In genomic region chr18:27057459-27058302, GRCh38 we compare ENCODE assay signal across 12 cellular contexts.
DNase-seq lines count a peak whose midpoint lies in the region; ATAC-seq and TF ChIP-seq lines count a peak whose summit lies in the region.
"Had no signal": no experiment of that assay in that cellular context is flagged by ENCODE, and none has a peak within 500 bp of the region (broad histone marks: within the 10 kb centered on the region; RNA-seq: fewer than 3 reads in every experiment).

No MANE protein-coding gene starts in this region.

- no peaks in the 10 kb centered on the region for H3K79me2 ChIP-seq in neural progenitor cell (ENCODE audit: low read depth)
- H3K79me2 ChIP-seq in GM23248 (ENCODE audit: insufficient read depth) = no peaks in the 10 kb centered on the region

- H3K4me1 ChIP-seq in neural progenitor cell = no peaks in the 10 kb centered on the region
- H3K4me1 ChIP-seq in GM23248 (ENCODE audit: insufficient read depth) = no peaks in the 10 kb centered on the region
- H3K4me1 ChIP-seq: Peyer's patch had no signal

- H3K27me3 ChIP-seq in neural progenitor cell = no peaks in the 10 kb centered on the region
- no peaks in the 10 kb centered on the region for H3K27me3 ChIP-seq in GM23248 (replicated peaks; ENCODE audit: insufficient read depth)
- H3K27me3 ChIP-seq: cardiac muscle cell, Peyer's patch, stomach had no signal

- WGBS in GM23248 (ENCODE audit: low coverage in 1 of 2, low lambda C conversion rate in 2 of 2, missing lambda C conversion rate in 2 of 2), 2 experiments = 8% methylated on average over 12 of the region's 12 CpGs

- no peak overlapping the region for H3K4me3 Mint-ChIP-seq in neural progenitor cell
- no peak overlapping the region for H3K4me3 Mint-ChIP-seq in activated CD8-positive, alpha-beta memory T cell treated with anti-CD3 and anti-CD28 coated beads, Interleukin-2, amount 10 ng/mL, durations not matched to agents 7 days and 5 days

- H3K9me3 ChIP-seq in neural progenitor cell (ENCODE audit: low read depth) (no peaks in the 10 kb centered on the region), GM23248 (ENCODE audit: low read depth) (no peaks in the 10 kb centered on the region)
- H3K9me3 ChIP-seq: Peyer's patch, stomach had no signal

- H3K4me2 ChIP-seq in neural progenitor cell (no peak overlapping the region), GM23248 (ENCODE audit: unreplicated experiment) (no peak overlapping the region)

- H3F3A ChIP-seq in neural progenitor cell (ENCODE audit: low read depth) = no peaks in the 10 kb centered on the region
- H3F3A ChIP-seq in GM23248 (ENCODE audit: insufficient read depth) = no peaks in the 10 kb centered on the region

- CTCF ChIA-PET in activated CD8-positive, alpha-beta memory T cell treated with anti-CD3 and anti-CD28 coated beads, Interleukin-2, amount 10 ng/mL, durations not matched to agents 7 days and 5 days (lab: Charles Lee) = no interaction called here

- H3K4me1 Mint-ChIP-seq in neural progenitor cell = peaks cover 25% of the 10 kb centered on the region
- no peaks in the 10 kb centered on the region for H3K4me1 Mint-ChIP-seq in activated CD8-positive, alpha-beta memory T cell treated with anti-CD3 and anti-CD28 coated beads, Interleukin-2, amount 10 ng/mL, durations not matched to agents 7 days and 5 days

- H3K27ac ChIP-seq in 22Rv1 (peak overlapping the region; percentile 14), neural progenitor cell (no peak overlapping the region), GM23248 (no peak overlapping the region)
- H3K27ac ChIP-seq: cardiac muscle cell had no signal

- peak overlapping the region; percentile 76 for H3K27ac Mint-ChIP-seq in neural progenitor cell
- H3K27ac Mint-ChIP-seq in activated CD8-positive, alpha-beta memory T cell treated with anti-CD3 and anti-CD28 coated beads, Interleukin-2, amount 10 ng/mL, durations not matched to agents 7 days and 5 days = no peak overlapping the region

- no peaks in the 10 kb centered on the region for H4K20me1 ChIP-seq in neural progenitor cell (ENCODE audit: low read depth)
- no peaks in the 10 kb centered on the region for H4K20me1 ChIP-seq in GM23248 (ENCODE audit: insufficient read depth)

- H3K4me3 ChIP-seq in neural progenitor cell = no peak overlapping the region
- H3K4me3 ChIP-seq in GM23248 = no peak overlapping the region
- H3K4me3 ChIP-seq: cardiac muscle cell, Peyer's patch, stomach had no signal

- no peaks in the 10 kb centered on the region for H3K36me3 ChIP-seq in neural progenitor cell
- H3K36me3 ChIP-seq in GM23248 (ENCODE audit: low read depth) = no peaks in the 10 kb centered on the region
- H3K36me3 ChIP-seq: cardiac muscle cell, Peyer's patch, stomach had no signal

- in situ Hi-C loops in GM23248 (cut with MboI) = no loop called here

- H2AFZ ChIP-seq in neural progenitor cell (replicated peaks) (peak overlapping the region; percentile 65), GM23248 (no peak overlapping the region)

- no peaks in the 10 kb centered on the region for H3K9me2 ChIP-seq in GM23248 (ENCODE audit: insufficient read depth)

- no peak for TF ChIP-seq CTCF in 22Rv1 (IDR thresholded peaks at IDR 0.05)
- no peak for TF ChIP-seq CTCF in neural progenitor cell (IDR thresholded peaks at IDR 0.05)

- ATAC-seq in activated CD8-positive, alpha-beta memory T cell treated with anti-CD3 and anti-CD28 coated beads, Interleukin-2, amount 10 ng/mL, durations not matched to agents 7 days and 5 days = no peak
- ATAC-seq in GM21529 (IDR thresholded peaks at IDR 0.05; ENCODE audit: unreplicated experiment) = no peak

- no peaks in the 10 kb centered on the region for H3K27me3 Mint-ChIP-seq in neural progenitor cell (ENCODE audit: insufficient read depth, low read depth)
- no peaks in the 10 kb centered on the region for H3K27me3 Mint-ChIP-seq in activated CD8-positive, alpha-beta memory T cell treated with anti-CD3 and anti-CD28 coated beads, Interleukin-2, amount 10 ng/mL, durations not matched to agents 7 days and 5 days

- H3K9ac ChIP-seq in neural progenitor cell = no peak overlapping the region
- no peak overlapping the region for H3K9ac ChIP-seq in GM23248

- no peaks in the 10 kb centered on the region for H3K9me3 Mint-ChIP-seq in neural progenitor cell
- H3K9me3 Mint-ChIP-seq in activated CD8-positive, alpha-beta memory T cell treated with anti-CD3 and anti-CD28 coated beads, Interleukin-2, amount 10 ng/mL, durations not matched to agents 7 days and 5 days (ENCODE audit: low read depth) = peaks cover 3% of the 10 kb centered on the region

- peaks cover under 1% of the 10 kb centered on the region for H3K36me3 Mint-ChIP-seq in neural progenitor cell
- H3K36me3 Mint-ChIP-seq in activated CD8-positive, alpha-beta memory T cell treated with anti-CD3 and anti-CD28 coated beads, Interleukin-2, amount 10 ng/mL, durations not matched to agents 7 days and 5 days = no peaks in the 10 kb centered on the region

- peak; percentile 65 for DNase-seq in NCI-H510A treated with DMSO at 0.1 percent for 48 hours (lab: John Stamatoyannopoulos, UW)
- peak; percentile 54 for DNase-seq in globus pallidus (ENCODE audit: low spot score)
- no peak for DNase-seq in neural progenitor cell (ENCODE audit: low spot score)
- DNase-seq in activated CD8-positive, alpha-beta memory T cell treated with anti-CD3 and anti-CD28 coated beads, Interleukin-2, amount 10 ng/mL, durations not matched to agents 7 days and 5 days = no peak
- DNase-seq in GM23248 = no peak
- DNase-seq in activated CD4-positive, alpha-beta T cell treated with anti-CD3 and anti-CD28 coated beads, Interleukin-2, amount 50 U/mL, for 1 hour = no peak
- DNase-seq: activated T-cell treated with anti-CD3 and anti-CD28 coated beads for 4 hours, Peyer's patch, stomach had no signal

Comparison
In these comparisons a context has a peak if more than half of its experiments do, and no peak if none do; other contexts are left out.
1. DNase-seq: peak in NCI-H510A treated with DMSO at 0.1 percent for 48 hours (single experiment) and globus pallidus (single experiment); none in neural progenitor cell (single experiment), activated CD8-positive, alpha-beta memory T cell treated with anti-CD3 and anti-CD28 coated beads, Interleukin-2, amount 10 ng/mL, durations not matched to agents 7 days and 5 days (single experiment), GM23248 (single experiment) and activated CD4-positive, alpha-beta T cell treated with anti-CD3 and anti-CD28 coated beads, Interleukin-2, amount 50 U/mL, for 1 hour (single experiment).